In genomic region chr3:176927985-176928931, GRCh38 we compare ENCODE assay signal across 26 cellular contexts.
DNase-seq lines count a peak whose midpoint lies in the region; ATAC-seq, FAIRE-seq and TF ChIP-seq lines count a peak whose summit lies in the region.
"Had no signal": no experiment of that assay in that cellular context is flagged by ENCODE, and none has a peak within 500 bp of the region (broad histone marks: within the 10 kb centered on the region; RNA-seq: fewer than 3 reads in every experiment).

No MANE protein-coding gene starts in this region.

- H3K4me1 ChIP-seq in H1 (replicated peaks in 1 of 4; ENCODE audit: control insufficient read depth in 3 of 4, insufficient read depth in 4 of 4, low read length in 3 of 4) (no peaks in the 10 kb centered on the region), right lobe of liver (peaks cover 0 to 41% (median 8%) of the 10 kb centered on the region in 4 donors), thyroid gland (peaks cover 14 to 18% of the 10 kb centered on the region in 2 donors)
- H3K4me1 ChIP-seq: A549 had no signal

- no peak overlapping the region for H2BK120ac ChIP-seq in H1 (replicated peaks; ENCODE audit: low read depth, low read length)

- H3K14ac ChIP-seq in H1 (ENCODE audit: insufficient read length) = no peak overlapping the region

- no peak overlapping the region for H2BK12ac ChIP-seq in H1 (ENCODE audit: low read depth, low read length)

- no peak for TF ChIP-seq CTCF in H1 (IDR thresholded peaks at IDR 0.05; ENCODE audit: control extremely low read depth in 1 of 3, insufficient read depth in 1 of 3, low read depth in 1 of 3, low read length in 3 of 3)
- TF ChIP-seq CTCF in right lobe of liver (IDR thresholded peaks at IDR 0.05) = no peak
- no peak for TF ChIP-seq CTCF in thyroid gland (IDR thresholded peaks at IDR 0.05)

- ATAC-seq in right lobe of liver (peak; percentile 48 to 69 (median 62)), GM21367 (IDR thresholded peaks at IDR 0.05; ENCODE audit: unreplicated experiment) (no peak)
- ATAC-seq: A549; CD8-positive, alpha-beta T cell; SK-N-SH treated with all-trans-retinoic acid at 6 μM for 48 hours had no signal

- H3K79me2 ChIP-seq in H1 (ENCODE audit: control insufficient read depth in 1 of 2, insufficient read depth in 2 of 2, low read length in 2 of 2) = no peaks in the 10 kb centered on the region

- H2AFZ ChIP-seq in H1 (ENCODE audit: low read length) = no peak overlapping the region

- H3K4me2 ChIP-seq in H1 (ENCODE audit: insufficient read depth in 1 of 2, low read depth in 2 of 2, low read length in 2 of 2) = no peak overlapping the region
- H3K4me2 ChIP-seq: A549 had no signal

- H4K8ac ChIP-seq in H1 (ENCODE audit: extremely low read depth, insufficient read depth, low read length) = no peak overlapping the region

- no peak for TF ChIP-seq POLR2A in H1 (IDR thresholded peaks at IDR 0.05; ENCODE audit: control extremely low read depth in 1 of 2, low read depth in 2 of 2, low read length in 2 of 2)
- no peak for TF ChIP-seq POLR2A in right lobe of liver (IDR thresholded peaks at IDR 0.05)
- no peak for TF ChIP-seq POLR2A in thyroid gland (IDR thresholded peaks at IDR 0.05)

- no peak overlapping the region for H3K23ac ChIP-seq in H1 (ENCODE audit: insufficient read length)

- H3K36me3 ChIP-seq in H1 (ENCODE audit: control insufficient read depth in 2 of 4, insufficient read depth in 4 of 4, low read length in 3 of 4) = no peaks in the 10 kb centered on the region
- H3K36me3 ChIP-seq in right lobe of liver = no peaks in the 10 kb centered on the region
- H3K36me3 ChIP-seq in thyroid gland = no peaks in the 10 kb centered on the region

- H2BK5ac ChIP-seq in H1 (ENCODE audit: low read depth, low read length) = no peak overlapping the region

- H3K4me3 ChIP-seq in H1 (ENCODE audit: extremely low read depth in 1 of 4, insufficient read depth in 2 of 4, low read depth in 3 of 4, low read length in 4 of 4) (no peak overlapping the region), right lobe of liver (peak overlapping the region in 1 of 3 donors; percentile 13), thyroid gland (replicated peaks in 1 of 3) (no peak overlapping the region)
- H3K4me3 ChIP-seq: A549 had no signal

- H3K4ac ChIP-seq in H1 (replicated peaks; ENCODE audit: insufficient read length, low read depth, low read length) = no peak overlapping the region

- no peak overlapping the region for H2AK5ac ChIP-seq in H1 (ENCODE audit: low read depth, low read length)

- 87% methylated on average over 3 of the region's 3 CpGs; no CpG with 5 or more reads in 1 of the 2 experiments for WGBS in H1 (ENCODE audit: extremely low coverage in 1 of 2, insufficient coverage in 1 of 2, insufficient read length in 1 of 2, insufficient replicate concordance in 2 of 2, low coverage in 1 of 2, low lambda C conversion rate in 2 of 2, missing lambda C conversion rate in 1 of 2), 2 experiments
- WGBS in right lobe of liver (ENCODE audit: insufficient coverage, low coverage, low lambda C conversion rate, missing lambda C conversion rate) = 20% methylated on average over 3 of the region's 3 CpGs
- 39% methylated on average over 3 of the region's 3 CpGs for WGBS in thyroid gland, 2 donors

- no peak overlapping the region for H2BK15ac ChIP-seq in H1 (ENCODE audit: low read length)

- H4K5ac ChIP-seq in H1 (ENCODE audit: insufficient read length, low read depth, low read length) = no peak overlapping the region

- H3K23me2 ChIP-seq in H1 (ENCODE audit: low read depth, low read length) = no peaks in the 10 kb centered on the region

- no peak overlapping the region for H4K91ac ChIP-seq in H1 (replicated peaks; ENCODE audit: insufficient read length, low read length)

- TF ChIP-seq EP300 in H1 (IDR thresholded peaks at IDR 0.05; ENCODE audit: borderline replicate concordance in 1 of 2, low read depth in 2 of 2, low read length in 2 of 2) = no peak

- H3K79me1 ChIP-seq in H1 (ENCODE audit: low read depth, low read length) = no peaks in the 10 kb centered on the region

- intact Hi-C loops in right lobe of liver (cut with DNase I) (no loop called here), thyroid gland (cut with DNase I) (no loop called here)

- no peaks in the 10 kb centered on the region for H4K20me1 ChIP-seq in H1 (replicated peaks in 1 of 2; ENCODE audit: control insufficient read depth in 1 of 2, insufficient read depth in 2 of 2, low read length in 2 of 2)

- H3K9ac ChIP-seq in H1 (replicated peaks in 1 of 4; ENCODE audit: extremely low read depth in 1 of 4, low read depth in 3 of 4, low read length in 3 of 4) = no peak overlapping the region

- no peaks in the 10 kb centered on the region for H3K9me3 ChIP-seq in H1 (ENCODE audit: insufficient read depth in 2 of 2, low read depth in 1 of 2, low read length in 1 of 2)
- H3K9me3 ChIP-seq in right lobe of liver = no peaks in the 10 kb centered on the region
- no peaks in the 10 kb centered on the region for H3K9me3 ChIP-seq in thyroid gland
- H3K9me3 ChIP-seq: A549 had no signal

- no peak overlapping the region for H3K27ac ChIP-seq in H1 (ENCODE audit: low read depth, low read length)
- H3K27ac ChIP-seq in right lobe of liver = peak overlapping the region; percentile 34 to 76 (median 46)
- H3K27ac ChIP-seq in thyroid gland = peak overlapping the region; percentile 7 to 66 (median 48)
- H3K27ac ChIP-seq: A549, C4-2B, HL-60 had no signal

- no peak overlapping the region for H2BK20ac ChIP-seq in H1 (ENCODE audit: low read length)

- H3K27me3 ChIP-seq in H1 (replicated peaks in 1 of 4; ENCODE audit: control insufficient read depth in 3 of 4, extremely low read depth in 1 of 4, insufficient read depth in 3 of 4, low read length in 3 of 4) (no peaks in the 10 kb centered on the region), right lobe of liver (no peaks in the 10 kb centered on the region), thyroid gland (no peaks in the 10 kb centered on the region)

- no peak overlapping the region for H3K18ac ChIP-seq in H1 (ENCODE audit: extremely low read depth, low read length)

- peak; percentile 23 for DNase-seq in NCI-H1048 (lab: John Stamatoyannopoulos, UW)
- DNase-seq in H1 (ENCODE audit: low read depth in 1 of 2, low spot score in 2 of 2) = no peak
- peak; percentile 42 to 72 (median 63) for DNase-seq in right lobe of liver
- peak; percentile 61 to 70 for DNase-seq in thyroid gland
- DNase-seq in hepatic stellate cell (ENCODE audit: low spot score) = no peak
- DNase-seq in activated CD4-positive, alpha-beta T cell treated with anti-CD3 and anti-CD28 coated beads, Interleukin-2, amount 50 U/mL, for 4 hours = no peak
- DNase-seq: CD8-positive, alpha-beta T cell; DMS 273 treated with DMSO at 0.1 percent for 48 hours; DMS79; EL; GF-D8; Karpas-422; NCI-H1092 treated with DMSO at 0.1 percent for 48 hours; NCI-H1436; NCI-H187; NCI-H2171 treated with DMSO at 0.1 percent for 48 hours; NCI-H345; NCI-H510A treated with DMSO at 0.1 percent for 48 hours; NCI-H774 had no signal

- CTCF ChIA-PET in H1 (lab: Charles Lee; ENCODE audit: partially characterized antibody) = interaction anchor here (0.6 to 4.6 kb wide), 9 partner anchors 11 to 710 kb away, joined by 3 to 27 read pairs (median 3); no protein-coding TSS in a partner anchor

- no peak for TF ChIP-seq RAD21 in H1 (IDR thresholded peaks at IDR 0.05 in 1 of 2, conservative IDR thresholded peaks at IDR 0.05 in 1 of 2; ENCODE audit: low read depth in 2 of 2, low read length in 2 of 2)

- POLR2A ChIA-PET in H1 (lab: Charles Lee; ENCODE audit: partially characterized antibody) = no interaction called here

- no peak for FAIRE-seq in H1 (lab: Jason Lieb, UNC)
- FAIRE-seq: A549, GM12891, RCC 7860 had no signal

- no peak overlapping the region for H3K56ac ChIP-seq in H1 (replicated peaks; ENCODE audit: insufficient read length, low read depth, low read length)

TF ChIP-seq in H1, 55 proteins besides CTCF, POLR2A, EP300 and RAD21:
- TF ChIP-seq RXRA (IDR thresholded peaks at IDR 0.05; ENCODE audit: insufficient read depth, low read depth, low read length) = no peak
- peak; percentile 25; the same call in 1 of the 2 replicates for TF ChIP-seq CEBPB (IDR thresholded peaks at IDR 0.05; ENCODE audit: low read depth, low read length)

Comparison
In these comparisons a context has a peak if more than half of its experiments do, and no peak if none do; other contexts are left out.
1. DNase-seq: peak in NCI-H1048 (single experiment), right lobe of liver (3 of 3) and thyroid gland (2 of 2); none in H1 (0 of 2), hepatic stellate cell (single experiment) and activated CD4-positive, alpha-beta T cell treated with anti-CD3 and anti-CD28 coated beads, Interleukin-2, amount 50 U/mL, for 4 hours (0 of 2).